In the genomic region with DNA sequence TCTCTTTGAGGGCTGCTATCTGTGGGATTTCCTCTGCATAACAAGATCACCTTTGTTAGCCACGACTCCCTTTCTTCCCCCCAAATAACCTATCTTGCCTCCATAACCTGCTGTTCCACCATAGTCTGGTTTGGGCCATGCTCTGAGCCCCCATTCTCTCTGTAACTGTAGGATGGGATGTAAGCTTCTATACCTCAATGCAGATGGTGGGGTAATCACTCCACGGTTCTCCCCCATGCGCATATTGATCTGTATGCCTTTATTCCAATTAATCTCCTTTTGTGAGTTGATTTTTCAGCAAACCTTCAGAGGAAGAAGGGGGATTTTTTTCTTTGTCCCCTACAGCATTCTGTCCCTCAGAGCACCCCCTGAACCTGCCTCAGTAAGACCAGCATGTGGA, we compare ENCODE assay signal across 15 cellular contexts.
"Had no signal": no experiment of that assay in that cellular context is flagged by ENCODE, and none has a peak within 500 bp of the region (broad histone marks: within the 10 kb centered on the region; RNA-seq: fewer than 3 reads in every experiment).

No MANE protein-coding gene starts in this region.

- FAIRE-seq: kidney had no signal

- H3K27ac ChIP-seq: gastrocnemius medialis had no signal

- H3K4me3 ChIP-seq: gastrocnemius medialis, lung had no signal

- ATAC-seq: activated CD4-positive, CD25-positive, alpha-beta regulatory T cell treated with anti-CD3 and anti-CD28 coated beads, Interleukin-2, amount 50 U/mL, for 24 hours; effector memory CD8-positive, alpha-beta T cell; gastrocnemius medialis; stimulated activated naive B cell treated with anti-CD40 and anti-IgM and Interleukin-4, amounts not matched to agents 10 μg/mL and 1 μg/mL and 100 μg/mL, for 72 hours had no signal

- H3K27me3 Mint-ChIP-seq: activated naive CD8-positive, alpha-beta T cell treated with anti-CD3 and anti-CD28 coated beads, Interleukin-2, amount 10 ng/mL, durations not matched to agents 7 days and 5 days; effector memory CD8-positive, alpha-beta T cell; stimulated activated naive B cell treated with anti-CD40 and anti-IgM and Interleukin-4, amounts not matched to agents 10 μg/mL and 1 μg/mL and 100 μg/mL, for 72 hours had no signal

- H3K9me3 ChIP-seq: gastrocnemius medialis had no signal

- H3K4me3 Mint-ChIP-seq: activated naive CD8-positive, alpha-beta T cell treated with anti-CD3 and anti-CD28 coated beads, Interleukin-2, amount 10 ng/mL, durations not matched to agents 7 days and 5 days; effector memory CD8-positive, alpha-beta T cell; mesothelial cell of epicardium; nephron; stimulated activated naive B cell treated with anti-CD40 and anti-IgM and Interleukin-4, amounts not matched to agents 10 μg/mL and 1 μg/mL and 100 μg/mL, for 72 hours had no signal

- H3K27ac Mint-ChIP-seq: activated naive CD8-positive, alpha-beta T cell treated with anti-CD3 and anti-CD28 coated beads, Interleukin-2, amount 10 ng/mL, durations not matched to agents 7 days and 5 days; activated T-helper 2 cell treated with anti-CD3 and anti-CD28 coated beads, Interferon-gamma antibody, Interleukin-2, Interleukin-4, amounts not matched to agents 10 μg/mL and 5 μg/mL and 100 μg/mL, durations not matched to agents 14 hours and 24 hours and 36 hours; effector memory CD8-positive, alpha-beta T cell; mesothelial cell of epicardium; nephron; stimulated activated naive B cell treated with anti-CD40 and anti-IgM and Interleukin-4, amounts not matched to agents 10 μg/mL and 1 μg/mL and 100 μg/mL, for 72 hours had no signal

- H3K36me3 ChIP-seq: gastrocnemius medialis had no signal

- H3K9me3 Mint-ChIP-seq: activated naive CD8-positive, alpha-beta T cell treated with anti-CD3 and anti-CD28 coated beads, Interleukin-2, amount 10 ng/mL, durations not matched to agents 7 days and 5 days; activated T-helper 2 cell treated with anti-CD3 and anti-CD28 coated beads, Interferon-gamma antibody, Interleukin-2, Interleukin-4, amounts not matched to agents 10 μg/mL and 5 μg/mL and 100 μg/mL, durations not matched to agents 14 hours and 24 hours and 36 hours; effector memory CD8-positive, alpha-beta T cell; stimulated activated naive B cell treated with anti-CD40 and anti-IgM and Interleukin-4, amounts not matched to agents 10 μg/mL and 1 μg/mL and 100 μg/mL, for 72 hours had no signal

- H3K36me3 Mint-ChIP-seq: activated naive CD8-positive, alpha-beta T cell treated with anti-CD3 and anti-CD28 coated beads, Interleukin-2, amount 10 ng/mL, durations not matched to agents 7 days and 5 days; mesothelial cell of epicardium had no signal

- DNase-seq: activated naive CD4-positive, alpha-beta T cell treated with Interleukin-2 at 50 U/mL for 16 hours; activated naive CD8-positive, alpha-beta T cell treated with anti-CD3 and anti-CD28 coated beads, Interleukin-2, amount 10 ng/mL, durations not matched to agents 7 days and 5 days; activated T-cell treated with anti-CD3 and anti-CD28 coated beads, Interleukin-2, amount 50 U/mL, for 1 hour; amygdala; effector memory CD8-positive, alpha-beta T cell; gastrocnemius medialis; occipital lobe; stimulated activated naive B cell treated with anti-CD40 and anti-IgM and Interleukin-4, amounts not matched to agents 10 μg/mL and 1 μg/mL and 100 μg/mL, for 72 hours; T1000 had no signal

- H3K4me1 Mint-ChIP-seq: mesothelial cell of epicardium, nephron had no signal
